In the genomic region with DNA sequence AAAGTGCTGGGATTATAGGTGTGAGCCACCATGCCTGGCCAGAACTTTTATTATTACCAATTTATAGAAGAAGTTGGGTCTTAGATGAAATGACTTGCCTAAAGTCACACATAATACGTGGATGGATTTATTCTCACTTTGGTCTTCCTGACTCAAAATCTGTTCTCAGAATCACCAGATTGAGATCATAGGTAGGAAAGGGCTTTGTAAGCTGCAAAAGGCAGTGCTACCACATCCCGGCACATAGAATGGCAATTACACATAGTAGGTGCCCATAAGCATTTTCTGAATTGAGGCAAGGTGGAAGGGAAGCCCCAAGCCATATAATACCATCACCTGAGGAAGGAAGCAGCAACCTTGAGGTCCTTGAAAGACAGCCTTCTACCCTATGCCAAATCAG, we compare ENCODE assay signal across 17 cellular contexts. TPM values are rescaled to one million over a fixed set of nuclear protein-coding genes. Genes with fewer than 3 reads are reported as not detected.
DNase-seq lines count a peak whose midpoint lies in the region; ATAC-seq and TF ChIP-seq lines count a peak whose summit lies in the region.
"Had no signal": no experiment of that assay in that cellular context is flagged by ENCODE, and none has a peak within 500 bp of the region (broad histone marks: within the 10 kb centered on the region; RNA-seq: fewer than 3 reads in every experiment).

No MANE protein-coding gene starts in this region.

- H2BK5ac ChIP-seq in H9 (ENCODE audit: insufficient read length, low read length), result peak overlapping the region; percentile 56

- no peak for TF ChIP-seq POLR2A in vagina (IDR thresholded peaks at IDR 0.05)

- intact Hi-C loops in heart right ventricle (cut with DNase I), result loop anchor here in 1 of 10 donors (5.0 kb wide), 1 partner anchor 89 kb away; no protein-coding TSS in a partner anchor
- intact Hi-C loops in right cardiac atrium (cut with DNase I), result no loop called here
- intact Hi-C loops in vagina (cut with DNase I), result no loop called here

- TF ChIP-seq CTCF in heart right ventricle (IDR thresholded peaks at IDR 0.05) (no peak), H9 (conservative IDR thresholded peaks at IDR 0.05) (no peak), vagina (IDR thresholded peaks at IDR 0.05) (no peak)

- H3K27ac ChIP-seq in heart right ventricle (peak overlapping the region in 7 of 10 donors; percentile 42 to 92 (median 80)), right cardiac atrium (ENCODE audit: low read length) (no peak overlapping the region), H9 (ENCODE audit: insufficient read length, low read depth, low read length) (no peak overlapping the region), vagina (peak overlapping the region; percentile 83)
- H3K27ac ChIP-seq: BLaER1 treated with 17β-estradiol and CSF1 and Interleukin-3, amounts not matched to agents 10 nM and 100 nM had no signal

- H3K4me3 Mint-ChIP-seq in activated CD8-positive, alpha-beta memory T cell treated with anti-CD3 and anti-CD28 coated beads, Interleukin-2, amount 10 ng/mL, durations not matched to agents 7 days and 5 days, result no peak overlapping the region
- no peak overlapping the region for H3K4me3 Mint-ChIP-seq in H9
- H3K4me3 Mint-ChIP-seq: B cell; CD8-positive, alpha-beta memory T cell had no signal

- H2BK20ac ChIP-seq in H9 (ENCODE audit: low read depth, low read length, poor library complexity, severe bottlenecking), result no peak overlapping the region

- no peaks in the 10 kb centered on the region for H3K27me3 Mint-ChIP-seq in activated CD8-positive, alpha-beta memory T cell treated with anti-CD3 and anti-CD28 coated beads, Interleukin-2, amount 10 ng/mL, durations not matched to agents 7 days and 5 days
- peaks cover 5% of the 10 kb centered on the region for H3K27me3 Mint-ChIP-seq in H9 (ENCODE audit: low read depth)

- no peaks in the 10 kb centered on the region for H3K23me2 ChIP-seq in H9 (ENCODE audit: insufficient read length, low read depth, low read length, poor library complexity, severe bottlenecking)

- H4K8ac ChIP-seq in H9 (replicated peaks; ENCODE audit: insufficient read length, low read depth, low read length), result no peak overlapping the region

- H3K4me3 ChIP-seq in heart right ventricle (no peak overlapping the region), right cardiac atrium (ENCODE audit: low read length) (no peak overlapping the region), vagina (no peak overlapping the region)
- H3K4me3 ChIP-seq: BLaER1 treated with 17β-estradiol and CSF1 and Interleukin-3, amounts not matched to agents 10 nM and 100 nM; GM12878; HAP-1 had no signal

- H2BK120ac ChIP-seq in H9 (ENCODE audit: low read depth, low read length, poor library complexity, severe bottlenecking), result no peak overlapping the region

- no peaks in the 10 kb centered on the region for H4K20me1 ChIP-seq in H9 (ENCODE audit: control insufficient read depth, insufficient read depth, insufficient read length)
- H4K20me1 ChIP-seq: BLaER1 treated with 17β-estradiol and CSF1 and Interleukin-3, amounts not matched to agents 10 nM and 100 nM had no signal

- no peak overlapping the region for H3K9ac ChIP-seq in H9 (ENCODE audit: extremely low read depth, insufficient read length, low read length)
- H3K9ac ChIP-seq: BLaER1 treated with 17β-estradiol and CSF1 and Interleukin-3, amounts not matched to agents 10 nM and 100 nM had no signal

- H3K36me3 Mint-ChIP-seq in activated CD8-positive, alpha-beta memory T cell treated with anti-CD3 and anti-CD28 coated beads, Interleukin-2, amount 10 ng/mL, durations not matched to agents 7 days and 5 days, result peaks cover 1% of the 10 kb centered on the region
- H3K36me3 Mint-ChIP-seq in H9 (ENCODE audit: insufficient read depth in 1 of 3, low read depth in 3 of 3), result no peaks in the 10 kb centered on the region; a peak in 1 of 7 replicates

- peaks cover 27% of the 10 kb centered on the region for H3K4me1 Mint-ChIP-seq in activated CD8-positive, alpha-beta memory T cell treated with anti-CD3 and anti-CD28 coated beads, Interleukin-2, amount 10 ng/mL, durations not matched to agents 7 days and 5 days
- no peaks in the 10 kb centered on the region; a peak in 2 of 4 replicates for H3K4me1 Mint-ChIP-seq in H9

- no peaks in the 10 kb centered on the region for H3K9me3 Mint-ChIP-seq in activated CD8-positive, alpha-beta memory T cell treated with anti-CD3 and anti-CD28 coated beads, Interleukin-2, amount 10 ng/mL, durations not matched to agents 7 days and 5 days (ENCODE audit: low read depth)
- no peaks in the 10 kb centered on the region for H3K9me3 Mint-ChIP-seq in H9
- H3K9me3 Mint-ChIP-seq: CD8-positive, alpha-beta memory T cell had no signal

- 97 to 98% methylated on average over 2 of the region's 2 CpGs for WGBS in heart right ventricle, 2 donors
- WGBS in right cardiac atrium, result 99% methylated on average over 2 of the region's 2 CpGs
- WGBS in H9 (ENCODE audit: extremely low coverage, insufficient read length, low lambda C conversion rate), result no CpG with 5 or more reads among the region's 2 CpGs

- no peaks in the 10 kb centered on the region for H3K79me2 ChIP-seq in H9 (ENCODE audit: insufficient read depth, low read length)

- H3K4me1 ChIP-seq in heart right ventricle (peaks cover 8 to 32% (median 29%) of the 10 kb centered on the region in 9 donors), right cardiac atrium (ENCODE audit: control insufficient read depth, insufficient read depth, low read length) (peaks cover 4% of the 10 kb centered on the region), H9 (ENCODE audit: insufficient read depth, low read length) (no peaks in the 10 kb centered on the region), vagina (peaks cover 17% of the 10 kb centered on the region)
- H3K4me1 ChIP-seq: HAP-1 had no signal

- no peak overlapping the region for H2BK15ac ChIP-seq in H9 (ENCODE audit: low read depth, low read length)

- DNase-seq in activated CD8-positive, alpha-beta memory T cell treated with anti-CD3 and anti-CD28 coated beads, Interleukin-2, amount 10 ng/mL, durations not matched to agents 7 days and 5 days, result no peak
- no peak for DNase-seq in activated CD8-positive, alpha-beta memory T cell treated with anti-CD3 and anti-CD28 coated beads, Interleukin-2, amount 50 U/mL, for 4 hours
- no peak for DNase-seq in heart right ventricle
- DNase-seq in right cardiac atrium, result no peak
- no peak for DNase-seq in H9
- no peak for DNase-seq in vagina (ENCODE audit: extremely low spot score in 2 of 2)
- no peak for DNase-seq in foreskin melanocyte
- DNase-seq: CD8-positive, alpha-beta memory T cell; COR-L47; DMS53; DND-41; EL had no signal

- H3K27me3 ChIP-seq in heart right ventricle, result no peaks in the 10 kb centered on the region
- H3K27me3 ChIP-seq in right cardiac atrium (ENCODE audit: control insufficient read depth, insufficient read depth), result no peaks in the 10 kb centered on the region
- H3K27me3 ChIP-seq in H9 (ENCODE audit: insufficient read depth, low read length), result no peaks in the 10 kb centered on the region
- no peaks in the 10 kb centered on the region for H3K27me3 ChIP-seq in vagina
- H3K27me3 ChIP-seq: BLaER1 treated with 17β-estradiol and CSF1 and Interleukin-3, amounts not matched to agents 10 nM and 100 nM had no signal

- H3K9me3 ChIP-seq in heart right ventricle, result no peaks in the 10 kb centered on the region
- no peaks in the 10 kb centered on the region for H3K9me3 ChIP-seq in right cardiac atrium (ENCODE audit: control insufficient read depth, low read length)
- H3K9me3 ChIP-seq in H9 (ENCODE audit: control insufficient read depth, low read depth, low read length), result no peaks in the 10 kb centered on the region
- H3K9me3 ChIP-seq in vagina, result no peaks in the 10 kb centered on the region
- H3K9me3 ChIP-seq: HAP-1 had no signal

- H2BK12ac ChIP-seq in H9 (ENCODE audit: insufficient read length, low read depth, low read length), result no peak overlapping the region

- H4K91ac ChIP-seq in H9 (ENCODE audit: insufficient read length, low read depth, low read length), result no peak overlapping the region

- no peak overlapping the region for H3K27ac Mint-ChIP-seq in activated CD8-positive, alpha-beta memory T cell treated with anti-CD3 and anti-CD28 coated beads, Interleukin-2, amount 10 ng/mL, durations not matched to agents 7 days and 5 days
- no peak overlapping the region for H3K27ac Mint-ChIP-seq in H9
- H3K27ac Mint-ChIP-seq: B cell had no signal

- no peak overlapping the region for H3K4ac ChIP-seq in H9 (ENCODE audit: low read depth, low read length)

- no peak overlapping the region for H3K18ac ChIP-seq in H9 (ENCODE audit: insufficient read length, low read depth, low read length)

- H3K23ac ChIP-seq in H9 (ENCODE audit: insufficient read length, low read depth, low read length), result no peak overlapping the region

- CTCF ChIA-PET in activated CD8-positive, alpha-beta memory T cell treated with anti-CD3 and anti-CD28 coated beads, Interleukin-2, amount 10 ng/mL, durations not matched to agents 7 days and 5 days (lab: Charles Lee), result interaction anchor here (1.3 to 3.0 kb wide), 3 partner anchors 12 to 101 kb away, joined by 3 to 10 read pairs (median 4); no protein-coding TSS in a partner anchor

- no peak overlapping the region for H3T11ph ChIP-seq in H9 (ENCODE audit: low read length)

- H3K79me1 ChIP-seq in H9 (ENCODE audit: insufficient read depth, low read depth, low read length, poor library complexity, severe bottlenecking), result no peaks in the 10 kb centered on the region

- no peak overlapping the region for H3K4me2 ChIP-seq in H9 (ENCODE audit: insufficient read depth, insufficient read length, low read length)
- H3K4me2 ChIP-seq: BLaER1 treated with 17β-estradiol and CSF1 and Interleukin-3, amounts not matched to agents 10 nM and 100 nM had no signal

- no peak overlapping the region for H2AK5ac ChIP-seq in H9 (ENCODE audit: insufficient read length, low read length)

- H3K36me3 ChIP-seq in heart right ventricle (no peaks in the 10 kb centered on the region), vagina (no peaks in the 10 kb centered on the region)
- H3K36me3 ChIP-seq: BLaER1 treated with 17β-estradiol and CSF1 and Interleukin-3, amounts not matched to agents 10 nM and 100 nM; HAP-1 had no signal

- no peak overlapping the region for H3K14ac ChIP-seq in H9 (ENCODE audit: insufficient read depth, low read length)

- no peak overlapping the region for H2AFZ ChIP-seq in H9 (ENCODE audit: low read length)

- no peak overlapping the region for H4K5ac ChIP-seq in H9 (ENCODE audit: insufficient read length, low read depth, low read length)

- no peak overlapping the region for H3K56ac ChIP-seq in H9 (ENCODE audit: insufficient read length, low read depth, low read length)

- peak; percentile 20 for ATAC-seq in activated CD8-positive, alpha-beta memory T cell treated with anti-CD3 and anti-CD28 coated beads, Interleukin-2, amount 10 ng/mL, durations not matched to agents 7 days and 5 days
- no peak for ATAC-seq in heart right ventricle
- no peak for ATAC-seq in right cardiac atrium
- ATAC-seq: GM12878, HepG2 had no signal

RNA-seq across cellular contexts. Expression of a gene that starts 8.2 kb away (rescaled TPM):
- 100 to 1,000 TPM; 411 to 427 TPM for total RNA-seq in activated CD8-positive, alpha-beta memory T cell treated with anti-CD3 and anti-CD28 coated beads, Interleukin-2, amount 10 ng/mL, durations not matched to agents 7 days and 5 days
- total RNA-seq in heart right ventricle (100 to 1,000 TPM; 207 to 307 (median 228) TPM), right cardiac atrium (100 to 1,000 TPM; 226 to 255 (median 232) TPM), H9 (2021) (343 and 348 TPM in 2 replicates), vagina (152 TPM)
- polyA plus RNA-seq in heart right ventricle (100 to 1,000 TPM; 158 to 236 TPM), right cardiac atrium (228 TPM)

Comparison
In these comparisons a context has a peak if more than half of its experiments do, and no peak if none do; other contexts are left out.
1. H3K27ac ChIP-seq: peak in heart right ventricle (7 of 10) and vagina (single experiment); none in right cardiac atrium (single experiment) and H9 (single experiment).